In genomic region chr10:70589762-70590662, GRCh38 we compare ENCODE assay signal across 15 cellular contexts. TPM values are rescaled to one million over a fixed set of nuclear protein-coding genes. Genes with fewer than 3 reads are reported as not detected.
DNase-seq lines count a peak whose midpoint lies in the region; ATAC-seq and TF ChIP-seq lines count a peak whose summit lies in the region.
"Had no signal": no experiment of that assay in that cellular context is flagged by ENCODE, and none has a peak within 500 bp of the region (broad histone marks: within the 10 kb centered on the region; RNA-seq: fewer than 3 reads in every experiment).

No MANE protein-coding gene starts in this region.

- H3K9ac ChIP-seq in PC-3 (ENCODE audit: low read length): no peak overlapping the region
- H3K9ac ChIP-seq: neural progenitor cell had no signal

- CTCF ChIA-PET in PC-3 (lab: Charles Lee): no interaction called here

- DNase-seq in EH (ENCODE audit: low read depth) (peak; percentile 13), OCI-M1 (lab: John Stamatoyannopoulos, UW) (peak; percentile 73), globus pallidus (ENCODE audit: low spot score) (peak; percentile 63), ovary (peak; percentile 33 to 68 (median 58)), NCI-H446 treated with DMSO at 0.1 percent for 48 hours (lab: John Stamatoyannopoulos, UW) (no peak), foreskin keratinocyte (no peak), PC-3 (no peak)
- no peak for DNase-seq in activated naive CD4-positive, alpha-beta T cell treated with anti-CD3 and anti-CD28 coated beads, Interleukin-2, amount 50 U/mL, for 16 hours
- DNase-seq: MM.1S; NCI-H526 treated with DMSO at 0.1 percent for 48 hours; stimulated activated CD4-positive, alpha-beta T cell treated with anti-CD3 and anti-CD28 coated beads, Interleukin-15, amount 100 ng/mL, for 24 hours had no signal

- H3K79me2 ChIP-seq in PC-3 (ENCODE audit: low read length): no peaks in the 10 kb centered on the region

- H3K4me1 ChIP-seq in ovary (ENCODE audit: insufficient read depth) (peaks cover 1% of the 10 kb centered on the region), foreskin keratinocyte (no peaks in the 10 kb centered on the region), PC-3 (ENCODE audit: insufficient read depth, low read length) (peaks cover 5% of the 10 kb centered on the region; the same call in 1 of the 2 replicates)
- H3K4me1 ChIP-seq: breast epithelium, SJSA1 had no signal

- H3K27ac ChIP-seq in ovary: no peak overlapping the region
- H3K27ac ChIP-seq in foreskin keratinocyte: no peak overlapping the region
- no peak overlapping the region for H3K27ac ChIP-seq in PC-3 (ENCODE audit: low read length)
- H3K27ac ChIP-seq: breast epithelium, neural progenitor cell, SJSA1 had no signal

- no peak overlapping the region for H2AFZ ChIP-seq in PC-3 (ENCODE audit: low read length)
- H2AFZ ChIP-seq: neural progenitor cell had no signal

- intact Hi-C loops in ovary (cut with DNase I) (no loop called here), PC-3 (cut with micrococcal nuclease) (no loop called here)

- POLR2A ChIA-PET in PC-3 (lab: Charles Lee; ENCODE audit: unreplicated experiment): no interaction called here

- H3K4me3 ChIP-seq in ovary: no peak overlapping the region
- H3K4me3 ChIP-seq in PC-3 (ENCODE audit: low read length): no peak overlapping the region
- H3K4me3 ChIP-seq: breast epithelium, neural progenitor cell, SJSA1 had no signal

- TF ChIP-seq CTCF in ovary (IDR thresholded peaks at IDR 0.05) (no peak), foreskin keratinocyte (conservative IDR thresholded peaks at IDR 0.05) (no peak), PC-3 (conservative IDR thresholded peaks at IDR 0.05; ENCODE audit: low read depth, low read length) (no peak)

- no peaks in the 10 kb centered on the region for H3K9me2 ChIP-seq in PC-3 (replicated peaks; ENCODE audit: low read length)

- no peaks in the 10 kb centered on the region for H4K20me1 ChIP-seq in PC-3 (ENCODE audit: low read length)

- TF ChIP-seq EP300 in ovary (IDR thresholded peaks at IDR 0.05): no peak

- H3K9me3 ChIP-seq in ovary (no peaks in the 10 kb centered on the region), PC-3 (ENCODE audit: low read length) (no peaks in the 10 kb centered on the region)
- H3K9me3 ChIP-seq: breast epithelium, SJSA1 had no signal

- no peak for TF ChIP-seq POLR2A in ovary (IDR thresholded peaks at IDR 0.05)

- H3F3A ChIP-seq in PC-3 (ENCODE audit: low read length, unreplicated experiment): no peaks in the 10 kb centered on the region

- 53 to 56% (median 55%) methylated on average over 5 of the region's 5 CpGs for WGBS in ovary, 3 donors

- H3K36me3 ChIP-seq in ovary (no peaks in the 10 kb centered on the region), PC-3 (ENCODE audit: low read depth, low read length) (no peaks in the 10 kb centered on the region)
- H3K36me3 ChIP-seq: breast epithelium, neural progenitor cell, SJSA1 had no signal

- H3K4me2 ChIP-seq in PC-3 (ENCODE audit: low read length): no peak overlapping the region
- H3K4me2 ChIP-seq: neural progenitor cell had no signal

- H3K27me3 ChIP-seq in ovary: no peaks in the 10 kb centered on the region
- H3K27me3 ChIP-seq in foreskin keratinocyte: peaks cover 91% of the 10 kb centered on the region
- H3K27me3 ChIP-seq in PC-3 (ENCODE audit: low read length): no peaks in the 10 kb centered on the region
- H3K27me3 ChIP-seq: breast epithelium, neural progenitor cell had no signal

- ATAC-seq in foreskin keratinocyte: no peak
- no peak for ATAC-seq in PC-3
- ATAC-seq: WTC11 had no signal

- BruUV-seq in PC-3 (replicated peaks; lab: Mats Ljungman, UMichigan): no TSS peak

RNA-seq across cellular contexts. Expression of gene PRF1, which starts 12.5 kb away (rescaled TPM):
- total RNA-seq in ovary: 1 to 10 TPM in 6 of 7 donors, under 1 TPM in 1; 0.78 to 5.1 (median 1.3) TPM
- 1 to 10 TPM in 1 of 2 donors, under 1 TPM in 1; 0.58 to 4.5 TPM for polyA plus RNA-seq in ovary
- total RNA-seq in foreskin keratinocyte: not detected in 2 replicates
- not detected in 2 replicates for polyA plus RNA-seq in foreskin keratinocyte
- not detected in 2 replicates for total RNA-seq in PC-3 (2014; rRNA removed)
- total RNA-seq: SJSA1 had no signal

Comparison
In these comparisons a context has a peak if more than half of its experiments do, and no peak if none do; other contexts are left out.
1. DNase-seq: peak in EH (single experiment), OCI-M1 (single experiment), globus pallidus (single experiment) and ovary (5 of 5); none in NCI-H446 treated with DMSO at 0.1 percent for 48 hours (single experiment), foreskin keratinocyte (0 of 2), PC-3 (single experiment) and activated naive CD4-positive, alpha-beta T cell treated with anti-CD3 and anti-CD28 coated beads, Interleukin-2, amount 50 U/mL, for 16 hours (single experiment).